Comparison of ENCODE assay signal across 1 cellular context in genomic region chr12:65951697-65952096, GRCh38.
TF ChIP-seq lines count a peak whose summit lies in the region.

No MANE protein-coding gene starts in this region.

TF ChIP-seq in SK-N-SH, 30 proteins besides CTCF, POLR2A, EP300 and RAD21 (continued from another document):
- TF ChIP-seq IRF3 (IDR thresholded peaks at IDR 0.05; ENCODE audit: low read depth, low read length) (no peak), USF2 (IDR thresholded peaks at IDR 0.05; ENCODE audit: borderline replicate concordance, low read depth, low read length) (no peak), TCF12 (IDR thresholded peaks at IDR 0.05) (no peak), ELF1 (IDR thresholded peaks at IDR 0.05) (no peak), FOXJ3 (CRISPR knock-in tag; IDR thresholded peaks at IDR 0.05) (no peak)
